8 cellular contexts compared by ENCODE assay signal in the genomic region with DNA sequence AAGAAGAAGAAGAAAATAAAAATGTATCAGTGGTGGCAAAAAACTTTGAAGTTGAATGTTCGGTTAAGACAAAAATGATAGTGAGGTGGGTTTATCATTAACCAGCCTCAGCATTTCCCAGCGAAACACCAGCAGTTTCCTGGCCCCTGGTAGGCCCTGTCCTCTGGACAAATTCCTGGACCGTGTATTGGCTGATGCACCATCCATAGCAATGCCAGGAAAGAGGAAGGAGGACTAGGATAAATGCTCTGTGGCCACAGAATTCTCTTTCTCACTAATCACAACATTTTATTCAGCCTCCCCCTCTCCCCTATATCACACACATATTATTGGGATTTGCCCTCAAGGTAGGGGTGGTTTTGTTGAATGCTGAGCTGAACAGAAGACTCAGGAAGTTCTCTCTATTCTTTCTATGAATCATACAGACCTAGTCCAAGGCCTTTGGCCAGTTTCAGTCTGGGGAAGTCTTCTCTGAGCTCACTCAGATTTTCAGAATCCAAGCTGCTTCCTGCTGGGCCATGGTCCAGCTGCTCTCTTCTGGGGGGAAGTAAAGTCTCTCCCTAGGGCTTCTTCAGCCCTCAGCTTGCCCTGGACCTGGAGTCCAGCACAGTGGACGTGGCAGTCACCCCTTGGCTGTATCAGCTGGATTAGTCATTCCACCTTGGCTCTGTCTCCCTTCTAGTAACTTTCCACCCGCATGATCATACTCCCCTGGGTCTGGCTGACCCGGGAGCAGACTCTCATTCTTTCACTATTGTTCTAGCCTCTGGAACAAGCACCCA. TPM values are rescaled to one million over a fixed set of nuclear protein-coding genes. Genes with fewer than 3 reads are reported as not detected.
DNase-seq lines count a peak whose midpoint lies in the region; ATAC-seq and TF ChIP-seq lines count a peak whose summit lies in the region.

No MANE protein-coding gene starts in this region.

- no peaks in the 10 kb centered on the region for H3K9me3 ChIP-seq in Peyer's patch
- no peaks in the 10 kb centered on the region for H3K9me3 ChIP-seq in WERI-Rb-1 (ENCODE audit: severe bottlenecking)

- TF ChIP-seq CTCF in AG09309 (IDR thresholded peaks at IDR 0.05; ENCODE audit: control insufficient read depth, insufficient read depth, low read depth, low read length, missing control alignments) (no peak), Peyer's patch (IDR thresholded peaks at IDR 0.05) (no peak), fibroblast of mammary gland (conservative IDR thresholded peaks at IDR 0.05; ENCODE audit: control insufficient read depth, insufficient read depth, low read depth, low read length) (no peak), WERI-Rb-1 (IDR thresholded peaks at IDR 0.05; ENCODE audit: low read depth, low read length) (no peak)

- H3K27me3 Mint-ChIP-seq in activated naive CD4-positive, alpha-beta T cell treated with anti-CD3 and anti-CD28 coated beads, Interleukin-2, amount 10 ng/mL, durations not matched to agents 7 days and 5 days = peaks cover 12% of the 10 kb centered on the region

- peaks cover 2% of the 10 kb centered on the region for H3K36me3 Mint-ChIP-seq in activated naive CD4-positive, alpha-beta T cell treated with anti-CD3 and anti-CD28 coated beads, Interleukin-2, amount 10 ng/mL, durations not matched to agents 7 days and 5 days

- H3K27ac Mint-ChIP-seq in activated naive CD4-positive, alpha-beta T cell treated with anti-CD3 and anti-CD28 coated beads, Interleukin-2, amount 10 ng/mL, durations not matched to agents 7 days and 5 days = no peak overlapping the region

- H3K27ac ChIP-seq in Peyer's patch (peak overlapping the region; percentile 38 to 80 (median 58)), WERI-Rb-1 (no peak overlapping the region)

- H3K27me3 ChIP-seq in Peyer's patch (no peaks in the 10 kb centered on the region), WERI-Rb-1 (ENCODE audit: insufficient read depth, low read depth, severe bottlenecking) (no peaks in the 10 kb centered on the region)

- H3K4me3 ChIP-seq in AG09309 (ENCODE audit: control insufficient read depth, low read depth, low read length) = no peak overlapping the region
- H3K4me3 ChIP-seq in Peyer's patch = no peak overlapping the region
- H3K4me3 ChIP-seq in fibroblast of mammary gland (ENCODE audit: control insufficient read depth, low read depth, low read length) = no peak overlapping the region
- no peak overlapping the region for H3K4me3 ChIP-seq in WERI-Rb-1 (ENCODE audit: low read depth, low read length)

- no peak for TF ChIP-seq POLR2A in Peyer's patch (IDR thresholded peaks at IDR 0.05)

- H3K4me1 Mint-ChIP-seq in activated naive CD4-positive, alpha-beta T cell treated with anti-CD3 and anti-CD28 coated beads, Interleukin-2, amount 10 ng/mL, durations not matched to agents 7 days and 5 days = peaks cover 19% of the 10 kb centered on the region

- ATAC-seq in HG02938 (IDR thresholded peaks at IDR 0.05; ENCODE audit: unreplicated experiment) = no peak

- H3K4me1 ChIP-seq in Peyer's patch = peaks cover 0 to 32% (median 0%) of the 10 kb centered on the region in 4 donors

- peak; percentile 97 for DNase-seq in AG09309 (ENCODE audit: low read depth)
- DNase-seq in Peyer's patch = peak; percentile 26 to 87 (median 67)
- peak; percentile 100 for DNase-seq in fibroblast of mammary gland (ENCODE audit: low read depth)
- DNase-seq in non-pigmented ciliary epithelial cell (ENCODE audit: low read depth) = peak; percentile 89
- DNase-seq in activated naive CD4-positive, alpha-beta T cell treated with anti-CD3 and anti-CD28 coated beads, Interleukin-2, amount 10 ng/mL, durations not matched to agents 7 days and 5 days = no peak
- no peak for DNase-seq in NCI-H187 treated with DMSO at 0.1 percent for 48 hours (lab: John Stamatoyannopoulos, UW)
- no peak for DNase-seq in WERI-Rb-1

- no peaks in the 10 kb centered on the region for H3K9me3 Mint-ChIP-seq in activated naive CD4-positive, alpha-beta T cell treated with anti-CD3 and anti-CD28 coated beads, Interleukin-2, amount 10 ng/mL, durations not matched to agents 7 days and 5 days

- H3K36me3 ChIP-seq in Peyer's patch (peaks cover 0 to 6% (median 0%) of the 10 kb centered on the region in 3 donors), WERI-Rb-1 (no peaks in the 10 kb centered on the region)

- CTCF ChIA-PET in activated naive CD4-positive, alpha-beta T cell treated with anti-CD3 and anti-CD28 coated beads, Interleukin-2, amount 10 ng/mL, durations not matched to agents 7 days and 5 days (lab: Charles Lee) = no interaction called here

- no peak overlapping the region for H3K4me3 Mint-ChIP-seq in activated naive CD4-positive, alpha-beta T cell treated with anti-CD3 and anti-CD28 coated beads, Interleukin-2, amount 10 ng/mL, durations not matched to agents 7 days and 5 days

RNA-seq across cellular contexts. Expression of gene SLC28A1, which starts 27.6 kb away (rescaled TPM):
- total RNA-seq in Peyer's patch = 100 to 1,000 TPM in 1 of 4 donors, 10 to 100 TPM in 2, 1 to 10 TPM in 1; 4.1 to 111 (median 64.3) TPM

Comparison
In these comparisons a context has a peak if more than half of its experiments do, and no peak if none do; other contexts are left out.
1. DNase-seq: peak in AG09309 (single experiment), Peyer's patch (3 of 3), fibroblast of mammary gland (single experiment) and non-pigmented ciliary epithelial cell (single experiment); none in activated naive CD4-positive, alpha-beta T cell treated with anti-CD3 and anti-CD28 coated beads, Interleukin-2, amount 10 ng/mL, durations not matched to agents 7 days and 5 days (single experiment), NCI-H187 treated with DMSO at 0.1 percent for 48 hours (single experiment) and WERI-Rb-1 (single experiment).